ENCODE assay signal across 8 cellular contexts in genomic region chrX:65821721-65822496, GRCh38.
A peak's percentile ranks its signal among the peaks of the same experiment; 100 is the strongest.
DNase-seq lines count a peak whose midpoint lies in the region; ATAC-seq and TF ChIP-seq lines count a peak whose summit lies in the region.

No MANE protein-coding gene starts in this region.

- H3K4me3 ChIP-seq in CD8-positive, alpha-beta T cell (ENCODE audit: low read depth, low read length): peak overlapping the region; percentile 50
- H3K4me3 ChIP-seq in epithelial cell of esophagus (ENCODE audit: low read length) (no peak overlapping the region), brain microvascular endothelial cell (ENCODE audit: low read depth, low read length) (no peak overlapping the region), SJCRH30 (no peak overlapping the region)

- no peaks in the 10 kb centered on the region for H3K4me1 ChIP-seq in CD8-positive, alpha-beta T cell (ENCODE audit: insufficient read depth, low read length)
- no peaks in the 10 kb centered on the region for H3K4me1 ChIP-seq in SJCRH30

- no peak overlapping the region for H3K27ac ChIP-seq in CD8-positive, alpha-beta T cell (ENCODE audit: low read depth, low read length)
- H3K27ac ChIP-seq in brain microvascular endothelial cell (no peak overlapping the region), SJCRH30 (no peak overlapping the region)

- DNase-seq in CD8-positive, alpha-beta T cell: peak; percentile 0 to 68 (median 28)
- peak; percentile 11 for DNase-seq in activated CD4-positive, alpha-beta T cell treated with anti-CD3 and anti-CD28 coated beads, Interleukin-2, amount 10 ng/mL, durations not matched to agents 7 days and 5 days
- DNase-seq in epithelial cell of esophagus (ENCODE audit: low read depth) (peak; percentile 14), brain microvascular endothelial cell (no peak), SJCRH30 (no peak)
- DNase-seq in stimulated activated CD4-positive, alpha-beta T cell treated with anti-CD3 and anti-CD28 coated beads, Interleukin-2, amount 100 ng/mL, for 24 hours: peak; percentile 44 to 57

- CTCF ChIA-PET in CD8-positive, alpha-beta T cell (lab: Charles Lee): no interaction called here
- CTCF ChIA-PET in activated CD4-positive, alpha-beta T cell treated with anti-CD3 and anti-CD28 coated beads, Interleukin-2, amount 10 ng/mL, durations not matched to agents 7 days and 5 days (lab: Charles Lee): interaction anchor here (0.5 to 1.2 kb wide), 3 partner anchors 8 to 118 kb away, joined by 3 to 4 read pairs (median 3); no protein-coding TSS in a partner anchor

- ATAC-seq in CD8-positive, alpha-beta T cell: peak; percentile 51
- ATAC-seq in HG02981 (IDR thresholded peaks at IDR 0.05; ENCODE audit: unreplicated experiment) (peak; percentile 57), HG02763 (IDR thresholded peaks at IDR 0.05; ENCODE audit: unreplicated experiment) (no peak)

- TF ChIP-seq CTCF in CD8-positive, alpha-beta T cell (IDR thresholded peaks at IDR 0.05): no peak
- TF ChIP-seq CTCF in epithelial cell of esophagus (IDR thresholded peaks at IDR 0.05; ENCODE audit: insufficient read depth, low read depth, low read length, missing control alignments) (no peak), brain microvascular endothelial cell (IDR thresholded peaks at IDR 0.05; ENCODE audit: low read depth, low read length, missing control alignments) (no peak)

- peaks cover 13% of the 10 kb centered on the region for H3K4me1 Mint-ChIP-seq in CD8-positive, alpha-beta T cell (ENCODE audit: low read depth)
- peaks cover 12% of the 10 kb centered on the region for H3K4me1 Mint-ChIP-seq in activated CD4-positive, alpha-beta T cell treated with anti-CD3 and anti-CD28 coated beads, Interleukin-2, amount 10 ng/mL, durations not matched to agents 7 days and 5 days

- in situ Hi-C loops in brain microvascular endothelial cell (cut with HindIII; ENCODE audit: low pct_ligation_motif_present, low sequenced_read_pairs): no loop called here

- intact Hi-C loops in CD8-positive, alpha-beta T cell (cut with DNase I, micrococcal nuclease): no loop called here

- H3K9me3 ChIP-seq in CD8-positive, alpha-beta T cell (ENCODE audit: low read length): no peaks in the 10 kb centered on the region
- no peaks in the 10 kb centered on the region for H3K9me3 ChIP-seq in SJCRH30 (replicated peaks)

- peak overlapping the region; percentile 80 for H3K27ac Mint-ChIP-seq in CD8-positive, alpha-beta T cell
- no peak overlapping the region for H3K27ac Mint-ChIP-seq in activated CD4-positive, alpha-beta T cell treated with anti-CD3 and anti-CD28 coated beads, Interleukin-2, amount 10 ng/mL, durations not matched to agents 7 days and 5 days

- no peaks in the 10 kb centered on the region for H3K27me3 Mint-ChIP-seq in CD8-positive, alpha-beta T cell (ENCODE audit: low read depth)
- H3K27me3 Mint-ChIP-seq in activated CD4-positive, alpha-beta T cell treated with anti-CD3 and anti-CD28 coated beads, Interleukin-2, amount 10 ng/mL, durations not matched to agents 7 days and 5 days: peaks cover 3% of the 10 kb centered on the region

- H3K36me3 ChIP-seq in CD8-positive, alpha-beta T cell (ENCODE audit: insufficient read depth, low read length): no peaks in the 10 kb centered on the region
- H3K36me3 ChIP-seq in brain microvascular endothelial cell (replicated peaks): no peaks in the 10 kb centered on the region
- no peaks in the 10 kb centered on the region for H3K36me3 ChIP-seq in SJCRH30

- H3K9me3 Mint-ChIP-seq in CD8-positive, alpha-beta T cell: no peaks in the 10 kb centered on the region
- H3K9me3 Mint-ChIP-seq in activated CD4-positive, alpha-beta T cell treated with anti-CD3 and anti-CD28 coated beads, Interleukin-2, amount 10 ng/mL, durations not matched to agents 7 days and 5 days: peaks cover 4% of the 10 kb centered on the region

- no peaks in the 10 kb centered on the region for H3K36me3 Mint-ChIP-seq in CD8-positive, alpha-beta T cell
- peaks cover 4% of the 10 kb centered on the region for H3K36me3 Mint-ChIP-seq in activated CD4-positive, alpha-beta T cell treated with anti-CD3 and anti-CD28 coated beads, Interleukin-2, amount 10 ng/mL, durations not matched to agents 7 days and 5 days (ENCODE audit: low read depth)

- H3K4me3 Mint-ChIP-seq in CD8-positive, alpha-beta T cell: peak overlapping the region; percentile 83
- H3K4me3 Mint-ChIP-seq in activated CD4-positive, alpha-beta T cell treated with anti-CD3 and anti-CD28 coated beads, Interleukin-2, amount 10 ng/mL, durations not matched to agents 7 days and 5 days: peak overlapping the region; percentile 62

- H3K27me3 ChIP-seq in CD8-positive, alpha-beta T cell (ENCODE audit: insufficient read depth, low read length): no peaks in the 10 kb centered on the region
- H3K27me3 ChIP-seq in brain microvascular endothelial cell (replicated peaks): peaks cover 4% of the 10 kb centered on the region
- no peaks in the 10 kb centered on the region for H3K27me3 ChIP-seq in SJCRH30

- POLR2A ChIA-PET in CD8-positive, alpha-beta T cell (lab: Charles Lee): interaction anchor here (1.0 kb wide), 1 partner anchor 71 kb away, joined by 3 read pairs; no protein-coding TSS in a partner anchor
- POLR2A ChIA-PET in activated CD4-positive, alpha-beta T cell treated with anti-CD3 and anti-CD28 coated beads, Interleukin-2, amount 10 ng/mL, durations not matched to agents 7 days and 5 days (lab: Charles Lee): no interaction called here

Comparison
In these comparisons a context has a peak if more than half of its experiments do, and no peak if none do; other contexts are left out.
1. DNase-seq: peak in CD8-positive, alpha-beta T cell (7 of 7), activated CD4-positive, alpha-beta T cell treated with anti-CD3 and anti-CD28 coated beads, Interleukin-2, amount 10 ng/mL, durations not matched to agents 7 days and 5 days (single experiment), epithelial cell of esophagus (single experiment) and stimulated activated CD4-positive, alpha-beta T cell treated with anti-CD3 and anti-CD28 coated beads, Interleukin-2, amount 100 ng/mL, for 24 hours (2 of 2); none in brain microvascular endothelial cell (single experiment) and SJCRH30 (0 of 2).